8 cellular contexts compared by ENCODE assay signal in genomic region chr12:54991161-54991991, GRCh38. TPM values are rescaled to one million over a fixed set of nuclear protein-coding genes. Genes with fewer than 3 reads are reported as not detected.
A peak's percentile ranks its signal among the peaks of the same experiment; 100 is the strongest.
DNase-seq lines count a peak whose midpoint lies in the region; ATAC-seq and TF ChIP-seq lines count a peak whose summit lies in the region.

No MANE protein-coding gene starts in this region.

- no peak overlapping the region for H4K5ac ChIP-seq in IMR-90 (ENCODE audit: low read depth, low read length)

- H3K4ac ChIP-seq in IMR-90 (ENCODE audit: low read depth, low read length), result no peak overlapping the region

- CTCF ChIA-PET in IMR-90 (lab: Yijun Ruan, JAX), result no interaction called here
- CTCF ChIA-PET in mammary epithelial cell (lab: Charles Lee; ENCODE audit: low non-redundant PET), result no interaction called here

- no peak overlapping the region for H2BK20ac ChIP-seq in IMR-90 (ENCODE audit: low read depth, low read length)

- H3K79me1 ChIP-seq in IMR-90 (ENCODE audit: low read depth in 1 of 2, low read length in 2 of 2), result no peaks in the 10 kb centered on the region

- H3K4me2 ChIP-seq in IMR-90 (ENCODE audit: low read depth, low read length) (no peak overlapping the region), mammary epithelial cell (ENCODE audit: insufficient read depth, low read depth, low read length) (no peak overlapping the region)

- no peak for TF ChIP-seq POLR2A in IMR-90 (IDR thresholded peaks at IDR 0.05; ENCODE audit: low read depth, low read length)
- no peak for TF ChIP-seq POLR2A in stomach (IDR thresholded peaks at IDR 0.05)

- H2AFZ ChIP-seq in IMR-90 (replicated peaks; ENCODE audit: low read length, poor library complexity) (peak overlapping the region; percentile 56), mammary epithelial cell (ENCODE audit: low read depth, low read length) (no peak overlapping the region)

- dilution Hi-C loops in IMR-90 (cut with HindIII; ENCODE audit: low sequenced_read_pairs, unreplicated experiment), result no loop called here
- dilution Hi-C loops in mammary epithelial cell (cut with HindIII; ENCODE audit: low sequenced_read_pairs), result no loop called here

- no peak overlapping the region for H3K23ac ChIP-seq in IMR-90 (ENCODE audit: low read depth, low read length)

- POLR2A ChIA-PET in IMR-90 (lab: Charles Lee; ENCODE audit: unreplicated experiment), result no interaction called here

- H3K4me3 ChIP-seq in GM08714 (ENCODE audit: low read length) (peak overlapping the region; percentile 38; the same call in 1 of the 2 replicates), IMR-90 (ENCODE audit: insufficient read depth, low read depth, low read length) (no peak overlapping the region), stomach (no peak overlapping the region), mammary epithelial cell (replicated peaks in 1 of 3; ENCODE audit: insufficient read depth in 1 of 3, low read depth in 2 of 3, low read length in 3 of 3) (no peak overlapping the region)

- TF ChIP-seq EP300 in stomach (IDR thresholded peaks at IDR 0.05), result no peak

- H3K36me3 ChIP-seq in IMR-90 (ENCODE audit: control insufficient read depth, insufficient read depth, low read length) (no peaks in the 10 kb centered on the region), stomach (no peaks in the 10 kb centered on the region), mammary epithelial cell (ENCODE audit: insufficient read depth, low read length) (no peaks in the 10 kb centered on the region)

- no peaks in the 10 kb centered on the region for H3K4me1 ChIP-seq in IMR-90 (ENCODE audit: control insufficient read depth, insufficient read depth, low read length)
- H3K4me1 ChIP-seq in stomach, result no peaks in the 10 kb centered on the region
- H3K4me1 ChIP-seq in mammary epithelial cell (ENCODE audit: insufficient read depth, low read length), result no peaks in the 10 kb centered on the region

- no peak overlapping the region for H2BK5ac ChIP-seq in IMR-90 (ENCODE audit: low read depth, low read length, poor library complexity, severe bottlenecking)

- H3K18ac ChIP-seq in IMR-90 (ENCODE audit: low read depth, low read length), result no peak overlapping the region

- no peak overlapping the region for H4K91ac ChIP-seq in IMR-90 (ENCODE audit: insufficient read depth, low read depth, low read length)

- TF ChIP-seq CTCF in IMR-90 (conservative IDR thresholded peaks at IDR 0.05; ENCODE audit: low read depth, low read length) (no peak), stomach (IDR thresholded peaks at IDR 0.05) (no peak), mammary epithelial cell (conservative IDR thresholded peaks at IDR 0.05 in 1 of 2, IDR thresholded peaks at IDR 0.05 in 1 of 2; ENCODE audit: extremely low read depth in 1 of 2, insufficient read depth in 1 of 2, low read depth in 1 of 2, low read length in 2 of 2) (no peak)

- H3K9me3 ChIP-seq in IMR-90 (ENCODE audit: control insufficient read depth, insufficient read depth, low read length), result no peaks in the 10 kb centered on the region
- no peaks in the 10 kb centered on the region for H3K9me3 ChIP-seq in stomach
- no peaks in the 10 kb centered on the region for H3K9me3 ChIP-seq in mammary epithelial cell (replicated peaks; ENCODE audit: insufficient read depth, low read length)

- 71% methylated on average over 3 of the region's 9 CpGs; no CpG with 5 or more reads in 1 of the 2 experiments for WGBS in IMR-90 (ENCODE audit: extremely low coverage in 2 of 2, insufficient read length in 1 of 2), 2 experiments
- WGBS in stomach, 5 donors, result 81 to 90% (median 84%) methylated on average over 9 of the region's 9 CpGs
- WGBS in mammary epithelial cell (ENCODE audit: low coverage, missing lambda C conversion rate), result 88% methylated on average over 9 of the region's 9 CpGs

- intact Hi-C loops in IMR-90 (cut with micrococcal nuclease), result loop anchor here (5.0 kb wide), 1 partner anchor 626 kb away; no protein-coding TSS in a partner anchor
- intact Hi-C loops in stomach (cut with DNase I; ENCODE audit: low total_unique reads), result loop anchor here (5.0 kb wide), 1 partner anchor 81 kb away; no protein-coding TSS in a partner anchor
- intact Hi-C loops in mammary epithelial cell (cut with micrococcal nuclease), result no loop called here

- no peak overlapping the region for H3K56ac ChIP-seq in IMR-90 (ENCODE audit: extremely low read depth, insufficient read depth, low read length)

- H2AK5ac ChIP-seq in IMR-90 (ENCODE audit: low read depth, low read length), result no peak overlapping the region

- no peaks in the 10 kb centered on the region for H3K79me2 ChIP-seq in mammary epithelial cell (ENCODE audit: insufficient read depth, low read length)

- no peak overlapping the region for H2BK120ac ChIP-seq in IMR-90 (ENCODE audit: low read depth, low read length)

- no peak for TF ChIP-seq RAD21 in IMR-90 (IDR thresholded peaks at IDR 0.05; ENCODE audit: low read length)

- no peak overlapping the region for H4K8ac ChIP-seq in IMR-90 (ENCODE audit: low read depth in 2 of 2, low read length in 2 of 2)

- ATAC-seq in GM21390 (IDR thresholded peaks at IDR 0.05; ENCODE audit: unreplicated experiment) (peak; percentile 75), IMR-90 (ENCODE audit: low read depth) (no peak)

- DNase-seq in IMR-90 (no peak), stomach (no peak), hippocampal formation (lab: John Stamatoyannopoulos, UW) (no peak), cerebellum (ENCODE audit: low spot score) (no peak), mammary epithelial cell (no peak)
- peak; percentile 30 for DNase-seq in activated gamma-delta T cell treated with anti-CD3 and anti-CD28 coated beads, Interleukin-2, amount 50 U/mL, for 16 hours (ENCODE audit: low read depth)

- in situ Hi-C loops in IMR-90 (cut with MboI; ENCODE audit: low sequenced_read_pairs) (loop anchor here (5.0 kb wide), 1 partner anchor 81 kb away; no protein-coding TSS in a partner anchor), mammary epithelial cell (cut with MboI; ENCODE audit: low sequenced_read_pairs in 2 of 2) (loop anchor here (5.0 kb wide), 2 partner anchors 76 to 81 kb away; no protein-coding TSS in a partner anchor)

- H3K14ac ChIP-seq in IMR-90 (replicated peaks; ENCODE audit: low read depth, low read length), result no peak overlapping the region

- BruUV-seq in IMR-90 (replicated peaks; lab: Mats Ljungman, UMichigan), result no TSS peak
- no TSS peak for BruUV-seq in mammary epithelial cell (replicated peaks; lab: Mats Ljungman, UMichigan)

- H3K27ac ChIP-seq in IMR-90 (ENCODE audit: insufficient read depth, low read length) (no peak overlapping the region), stomach (no peak overlapping the region), mammary epithelial cell (ENCODE audit: insufficient read depth, low read depth, low read length) (no peak overlapping the region)

- H3K9ac ChIP-seq in IMR-90 (ENCODE audit: low read depth, low read length), result no peak overlapping the region
- no peak overlapping the region for H3K9ac ChIP-seq in mammary epithelial cell (ENCODE audit: insufficient read depth, low read length)

- H3K27me3 ChIP-seq in IMR-90 (ENCODE audit: control insufficient read depth, insufficient read depth, low read length) (no peaks in the 10 kb centered on the region), stomach (peaks cover 0 to 3% (median 0%) of the 10 kb centered on the region in 3 donors), mammary epithelial cell (ENCODE audit: insufficient read depth, low read length) (no peaks in the 10 kb centered on the region)

- H3K9me1 ChIP-seq in IMR-90 (ENCODE audit: insufficient read depth, low read length), result no peaks in the 10 kb centered on the region

- H4K20me1 ChIP-seq in IMR-90 (ENCODE audit: insufficient read depth, low read length) (no peaks in the 10 kb centered on the region), mammary epithelial cell (ENCODE audit: insufficient read depth, low read length) (no peaks in the 10 kb centered on the region)

- H2BK15ac ChIP-seq in IMR-90 (ENCODE audit: low read depth, low read length), result no peak overlapping the region

- no peak overlapping the region for H2AK9ac ChIP-seq in IMR-90 (replicated peaks; ENCODE audit: low read depth, low read length, poor library complexity)

TF ChIP-seq in IMR-90, 13 proteins besides CTCF, POLR2A, EP300 and RAD21 (continues in another document):
- TF ChIP-seq CHD1 (IDR thresholded peaks at IDR 0.05; ENCODE audit: low read depth, low read length), result no peak
- TF ChIP-seq SMC3 (IDR thresholded peaks at IDR 0.05; ENCODE audit: low read depth, low read length), result no peak
- TF ChIP-seq BHLHE40 (IDR thresholded peaks at IDR 0.05; ENCODE audit: low read depth, low read length), result no peak
- no peak for TF ChIP-seq ELK1 (IDR thresholded peaks at IDR 0.05; ENCODE audit: borderline replicate concordance, low read depth, low read length)
- no peak for TF ChIP-seq RFX5 (IDR thresholded peaks at IDR 0.05; ENCODE audit: low read depth, low read length)

RNA-seq across cellular contexts. Expression of gene TESPA1, which starts 6.8 kb away (rescaled TPM):
- not detected in 2 replicates for total RNA-seq in IMR-90 (2012; rRNA removed)
- polyA plus RNA-seq in IMR-90 (2012; rRNA removed), result not detected in 2 replicates
- not detected in 2 replicates for polyA plus RNA-seq in IMR-90 (2012; cell fraction: cytosol; rRNA removed)
- not detected in 2 replicates for polyA plus RNA-seq in IMR-90 (2012; cell fraction: nucleus; rRNA removed; ENCODE audit: low replicate concordance)
- 1 to 10 TPM in 1 of 5 donors, not detected in 4; 1.7 TPM for total RNA-seq in stomach
- 1 to 10 TPM in 1 of 3 donors, under 1 TPM in 2; 0.81 to 2.6 (median 0.83) TPM for polyA plus RNA-seq in stomach
- total RNA-seq in cerebellum, result not detected
- total RNA-seq in mammary epithelial cell, result not detected
- polyA plus RNA-seq in mammary epithelial cell, result not detected
- not detected for polyA minus RNA-seq in mammary epithelial cell

RNA-seq across cellular contexts. Expression of gene NEUROD4, which starts 28.4 kb away (rescaled TPM):
- total RNA-seq in IMR-90 (2012; rRNA removed), result not detected in 2 replicates
- not detected in 2 replicates for polyA plus RNA-seq in IMR-90 (2012; rRNA removed)
- not detected in 2 replicates for polyA plus RNA-seq in IMR-90 (2012; cell fraction: cytosol; rRNA removed)
- polyA plus RNA-seq in IMR-90 (2012; cell fraction: nucleus; rRNA removed; ENCODE audit: low replicate concordance), result not detected in 2 replicates
- not detected for total RNA-seq in stomach
- not detected for polyA plus RNA-seq in stomach
- 9.9 TPM for total RNA-seq in cerebellum
- not detected for total RNA-seq in mammary epithelial cell
- polyA plus RNA-seq in mammary epithelial cell, result not detected
- not detected for polyA minus RNA-seq in mammary epithelial cell

Comparison
In these comparisons a context has a peak if more than half of its experiments do, and no peak if none do; other contexts are left out.
1. RNA of gene NEUROD4, which starts 28.4 kb away (total RNA-seq): 9.9 TPM in cerebellum (single experiment); not detected in IMR-90, not detected in stomach and not detected in mammary epithelial cell; every median in the first group is over 10 times any median in the second.